ENCODE assay signal across 8 cellular contexts in the genomic region with DNA sequence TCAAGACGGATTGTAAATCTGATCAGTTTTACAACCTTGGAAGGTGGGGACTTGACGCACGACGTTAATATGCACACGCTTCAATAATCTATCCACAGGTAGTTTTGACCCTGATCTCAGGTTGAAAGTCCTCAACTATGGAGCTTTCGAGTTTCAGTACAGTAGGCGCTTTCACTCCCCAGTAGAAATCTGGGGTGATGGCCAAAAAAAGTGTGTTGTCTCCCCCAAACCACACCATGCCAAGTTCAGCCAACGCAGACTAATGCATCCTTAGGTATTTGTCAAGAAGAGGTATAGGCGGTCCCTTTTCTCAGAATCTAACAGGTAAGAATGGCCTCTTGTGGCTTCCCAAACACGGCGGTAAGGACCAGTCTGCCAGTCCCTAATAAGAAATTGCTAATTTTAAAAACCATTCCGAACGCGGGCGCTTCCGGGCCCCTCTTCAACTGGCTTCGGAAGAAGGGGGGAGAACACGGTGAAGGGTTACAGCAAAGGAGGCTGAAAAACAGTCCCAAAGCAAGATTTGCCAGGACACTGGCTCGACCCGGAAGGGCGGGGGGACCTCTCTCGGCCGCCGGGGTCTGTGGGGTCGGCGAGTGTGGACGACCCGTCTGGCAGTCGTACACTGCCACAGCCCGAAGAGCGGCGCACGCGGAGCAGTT. TPM values are rescaled to one million over a fixed set of nuclear protein-coding genes. Genes with fewer than 3 reads are reported as not detected.
A peak's percentile ranks its signal among the peaks of the same experiment; 100 is the strongest.
DNase-seq lines count a peak whose midpoint lies in the region; ATAC-seq, FAIRE-seq and TF ChIP-seq lines count a peak whose summit lies in the region.

No MANE protein-coding gene starts in this region.

- no peaks in the 10 kb centered on the region for H3K9me3 Mint-ChIP-seq in MCF 10A (ENCODE audit: unreplicated experiment)
- no peaks in the 10 kb centered on the region for H3K9me3 Mint-ChIP-seq in type B pancreatic cell

- intact Hi-C loops in heart right ventricle (cut with DNase I) (loop anchor here in 7 of 10 donors (2.0 to 10.0 kb wide), 8 partner anchors 81 to 508 kb away; a partner anchor contains a TSS), Right ventricle myocardium inferior (cut with DNase I) (loop anchor here (2.0 to 5.0 kb wide), 3 partner anchors 85 to 509 kb away; no protein-coding TSS in a partner anchor), MCF 10A (cut with micrococcal nuclease) (loop anchor here (1.0 to 10.0 kb wide), 3 partner anchors 15 to 171 kb away; no protein-coding TSS in a partner anchor), lower leg skin (cut with DNase I; ENCODE audit: low total_unique reads) (no loop called here)

- TF ChIP-seq CTCF in heart right ventricle (IDR thresholded peaks at IDR 0.05) (no peak), MCF 10A (IDR thresholded peaks at IDR 0.05; ENCODE audit: unreplicated experiment) (no peak), lower leg skin (IDR thresholded peaks at IDR 0.05) (no peak), type B pancreatic cell (conservative IDR thresholded peaks at IDR 0.05) (no peak)

- H3K4me1 Mint-ChIP-seq in MCF 10A (ENCODE audit: insufficient read depth, unreplicated experiment) (peaks cover 29% of the 10 kb centered on the region), type B pancreatic cell (ENCODE audit: unreplicated experiment) (peaks cover 27% of the 10 kb centered on the region)

- peaks cover 0 to 11% (median 0%) of the 10 kb centered on the region in 9 donors for H3K36me3 ChIP-seq in heart right ventricle

- no peak for FAIRE-seq in frontal cortex (lab: Jason Lieb, UNC)

- no peaks in the 10 kb centered on the region for H3K9me3 ChIP-seq in heart right ventricle

- DNase-seq in heart right ventricle (no peak), Right ventricle myocardium inferior (ENCODE audit: missing footprints) (no peak), LoVo (ENCODE audit: low spot score) (peak; percentile 23), MCF 10A (ENCODE audit: unreplicated experiment) (no peak), lower leg skin (ENCODE audit: low spot score in 2 of 2) (peak in 1 of 2 donors; percentile 82), type B pancreatic cell (ENCODE audit: extremely low spot score, unreplicated experiment) (no peak), H4 (ENCODE audit: low spot score) (no peak), frontal cortex (ENCODE audit: low spot score in 2 of 2) (no peak)

- ATAC-seq in heart right ventricle (no peak), Right ventricle myocardium inferior (no peak)

- TSS peak; percentile 52 for BruUV-seq in MCF 10A (replicated peaks; lab: Mats Ljungman, UMichigan)

- peak overlapping the region; percentile 89 for H3K4me3 Mint-ChIP-seq in MCF 10A (ENCODE audit: unreplicated experiment)
- peak overlapping the region; percentile 91 for H3K4me3 Mint-ChIP-seq in type B pancreatic cell

- WGBS in heart right ventricle, 2 donors: 2 to 4% methylated on average over 34 of the region's 34 CpGs
- WGBS in lower leg skin, 2 donors: 6 to 7% methylated on average over 29 to 30 of the region's 34 CpGs

- peaks cover 0 to 49% (median 28%) of the 10 kb centered on the region in 9 donors for H3K4me1 ChIP-seq in heart right ventricle

- H3K27ac Mint-ChIP-seq in MCF 10A (ENCODE audit: low read depth, unreplicated experiment) (peak overlapping the region; percentile 98), type B pancreatic cell (peak overlapping the region; percentile 83)

- no peak for TF ChIP-seq POLR2A in lower leg skin (IDR thresholded peaks at IDR 0.05)

- CTCF ChIA-PET in MCF 10A (lab: Yijun Ruan, JAX): interaction anchor here (0.6 to 1.2 kb wide), 2 partner anchors 12 to 1249 kb away, joined by 3 read pairs; no protein-coding TSS in a partner anchor

- POLR2A ChIA-PET in MCF 10A (lab: Yijun Ruan, JAX): interaction anchor here (0.6 to 4.7 kb wide), 20 partner anchors 8 to 1349 kb away, joined by 3 to 108 read pairs (median 4); a partner anchor contains a TSS

- H3K4me3 ChIP-seq in heart right ventricle (peak overlapping the region; percentile 75 to 95 (median 85)), lower leg skin (ENCODE audit: low read depth, poor library complexity, severe bottlenecking) (peak overlapping the region; percentile 82)

- H3K36me3 Mint-ChIP-seq in MCF 10A (ENCODE audit: insufficient read depth, unreplicated experiment) (peaks cover 19% of the 10 kb centered on the region), type B pancreatic cell (peaks cover 12% of the 10 kb centered on the region)

- H3K27ac ChIP-seq in heart right ventricle: peak overlapping the region; percentile 81 to 97 (median 94)

- no peaks in the 10 kb centered on the region for H3K27me3 ChIP-seq in heart right ventricle

- no peaks in the 10 kb centered on the region for H3K27me3 Mint-ChIP-seq in MCF 10A (ENCODE audit: insufficient read depth, unreplicated experiment)
- H3K27me3 Mint-ChIP-seq in type B pancreatic cell: no peaks in the 10 kb centered on the region

RNA-seq across cellular contexts. Expression of a gene that starts 0.7 kb away (rescaled TPM):
- total RNA-seq in heart right ventricle (10 to 100 TPM; 41.6 to 84.8 (median 58.2) TPM), Right ventricle myocardium inferior (58.1 TPM), MCF 10A (2022) (31.2 and 35.5 TPM in 2 replicates), lower leg skin (1 to 10 TPM; 4.9 to 9.7 (median 6.3) TPM), type B pancreatic cell (ENCODE audit: low replicate concordance) (16.4 and 16.9 TPM in 2 replicates), frontal cortex (29.8 TPM)
- polyA plus RNA-seq in heart right ventricle: 10 to 100 TPM; 11.6 to 15.4 TPM
- 11.4 and 25.1 TPM in 2 replicates for total RNA-seq in H4 (2014; rRNA removed; shearing (Covaris generic))

RNA-seq across cellular contexts. Expression of a gene that starts 0.8 kb away (rescaled TPM):
- total RNA-seq in heart right ventricle: 10 to 100 TPM; 21.1 to 37.0 (median 34.2) TPM
- polyA plus RNA-seq in heart right ventricle: 10 to 100 TPM; 12.4 to 18.2 TPM
- 22.2 TPM for total RNA-seq in Right ventricle myocardium inferior
- total RNA-seq in MCF 10A (2022): 38.4 and 53.0 TPM in 2 replicates
- 10 to 100 TPM; 19.3 to 24.2 (median 21.6) TPM for total RNA-seq in lower leg skin
- total RNA-seq in type B pancreatic cell (ENCODE audit: low replicate concordance): 40.8 and 41.4 TPM in 2 replicates
- 16.5 and 20.3 TPM in 2 replicates for total RNA-seq in H4 (2014; rRNA removed; shearing (Covaris generic))
- 41.2 TPM for total RNA-seq in frontal cortex
